13 cellular contexts compared by ENCODE assay signal in genomic region chr7:142231716-142232115, GRCh38. TPM values are rescaled to one million over a fixed set of nuclear protein-coding genes. Genes with fewer than 3 reads are reported as not detected.
A peak's percentile ranks its signal among the peaks of the same experiment; 100 is the strongest.
DNase-seq lines count a peak whose midpoint lies in the region; ATAC-seq and TF ChIP-seq lines count a peak whose summit lies in the region.
"Had no signal": no experiment of that assay in that cellular context is flagged by ENCODE, and none has a peak within 500 bp of the region (broad histone marks: within the 10 kb centered on the region; RNA-seq: fewer than 3 reads in every experiment).

No MANE protein-coding gene starts in this region.

- no peaks in the 10 kb centered on the region for H3K4me1 Mint-ChIP-seq in neural crest cell
- no peaks in the 10 kb centered on the region for H3K4me1 Mint-ChIP-seq in activated naive CD4-positive, alpha-beta T cell treated with anti-CD3 and anti-CD28 coated beads, Interleukin-2, amount 10 ng/mL, durations not matched to agents 7 days and 5 days
- H3K4me1 Mint-ChIP-seq: naive B cell had no signal

- H3K27me3 Mint-ChIP-seq in neural crest cell (ENCODE audit: low read depth), result peaks cover 33% of the 10 kb centered on the region
- H3K27me3 Mint-ChIP-seq in activated naive CD4-positive, alpha-beta T cell treated with anti-CD3 and anti-CD28 coated beads, Interleukin-2, amount 10 ng/mL, durations not matched to agents 7 days and 5 days, result no peaks in the 10 kb centered on the region

- H3K27ac Mint-ChIP-seq in neural crest cell (ENCODE audit: unreplicated experiment), result no peak overlapping the region
- no peak overlapping the region for H3K27ac Mint-ChIP-seq in activated naive CD4-positive, alpha-beta T cell treated with anti-CD3 and anti-CD28 coated beads, Interleukin-2, amount 10 ng/mL, durations not matched to agents 7 days and 5 days
- H3K27ac Mint-ChIP-seq: naive B cell had no signal

- DNase-seq in HuH-7.5 (ENCODE audit: low spot score) (peak; percentile 26), neural crest cell (ENCODE audit: low read depth, low spot score) (peak; percentile 3), Ammon's horn (ENCODE audit: low spot score) (no peak), NCI-H1092 treated with DMSO at 0.1 percent for 48 hours (lab: John Stamatoyannopoulos, UW) (no peak)
- DNase-seq in activated naive CD4-positive, alpha-beta T cell treated with anti-CD3 and anti-CD28 coated beads, Interleukin-2, amount 10 ng/mL, durations not matched to agents 7 days and 5 days, result no peak
- DNase-seq: naive B cell; NCI-H1436 treated with DMSO at 0.1 percent for 48 hours; stimulated activated CD4-positive, alpha-beta T cell treated with anti-CD3 and anti-CD28 coated beads, Interleukin-4, amount 100 ng/mL, for 24 hours; thyroid gland had no signal

- CTCF ChIA-PET in activated naive CD4-positive, alpha-beta T cell treated with anti-CD3 and anti-CD28 coated beads, Interleukin-2, amount 10 ng/mL, durations not matched to agents 7 days and 5 days (lab: Charles Lee), result no interaction called here

- no peaks in the 10 kb centered on the region for H3K36me3 Mint-ChIP-seq in neural crest cell (ENCODE audit: low read depth)
- no peaks in the 10 kb centered on the region for H3K36me3 Mint-ChIP-seq in activated naive CD4-positive, alpha-beta T cell treated with anti-CD3 and anti-CD28 coated beads, Interleukin-2, amount 10 ng/mL, durations not matched to agents 7 days and 5 days
- H3K36me3 Mint-ChIP-seq: naive B cell had no signal

- H3K4me3 Mint-ChIP-seq in neural crest cell, result no peak overlapping the region
- H3K4me3 Mint-ChIP-seq in activated naive CD4-positive, alpha-beta T cell treated with anti-CD3 and anti-CD28 coated beads, Interleukin-2, amount 10 ng/mL, durations not matched to agents 7 days and 5 days, result no peak overlapping the region
- H3K4me3 Mint-ChIP-seq: naive B cell had no signal

- no peaks in the 10 kb centered on the region for H3K9me3 Mint-ChIP-seq in neural crest cell
- no peaks in the 10 kb centered on the region for H3K9me3 Mint-ChIP-seq in activated naive CD4-positive, alpha-beta T cell treated with anti-CD3 and anti-CD28 coated beads, Interleukin-2, amount 10 ng/mL, durations not matched to agents 7 days and 5 days

- ATAC-seq in SK-N-SH treated with all-trans-retinoic acid at 6 μM for 48 hours, result peak; percentile 92
- ATAC-seq: gastroesophageal sphincter had no signal

- TF ChIP-seq CTCF in GM12873 (IDR thresholded peaks at IDR 0.05; ENCODE audit: insufficient read depth, low read depth, low read length, missing control alignments) (peak; percentile 34), neural crest cell (conservative IDR thresholded peaks at IDR 0.05) (peak; percentile 29)

TF ChIP-seq in SK-N-SH treated with all-trans-retinoic acid at 6 μM for 48 hours, 23 proteins besides CTCF, POLR2A, EP300 and RAD21:
- TF ChIP-seq ZNF565 (CRISPR knock-in tag; conservative IDR thresholded peaks at IDR 0.05; ENCODE audit: low read depth), result no peak
- no peak for TF ChIP-seq ZC3H10 (CRISPR knock-in tag; IDR thresholded peaks at IDR 0.05)
- no peak for TF ChIP-seq TSHZ2 (CRISPR knock-in tag; IDR thresholded peaks at IDR 0.05)
- TF ChIP-seq TOX (CRISPR knock-in tag; IDR thresholded peaks at IDR 0.05; ENCODE audit: borderline replicate concordance), result no peak
- TF ChIP-seq GLIS3 (CRISPR knock-in tag; IDR thresholded peaks at IDR 0.05), result no peak
- TF ChIP-seq ISL1 (CRISPR knock-in tag; IDR thresholded peaks at IDR 0.05), result no peak
- no peak for TF ChIP-seq RARB (CRISPR knock-in tag; IDR thresholded peaks at IDR 0.05)
- no peak for TF ChIP-seq CREB5 (CRISPR knock-in tag; IDR thresholded peaks at IDR 0.05; ENCODE audit: low read depth)
- TF ChIP-seq BACH2 (CRISPR knock-in tag; IDR thresholded peaks at IDR 0.05; ENCODE audit: borderline replicate concordance), result no peak
TF ChIP-seq in SK-N-SH treated with all-trans-retinoic acid at 6 μM for 48 hours: peak in this region for 0.

RNA-seq across cellular contexts. Expression of gene PRSS58, which starts 26.1 kb away (rescaled TPM):
- not detected in 2 replicates for total RNA-seq in neural crest cell
- total RNA-seq: chondrocyte, gastroesophageal sphincter, thyroid gland had no signal

Comparison
In these comparisons a context has a peak if more than half of its experiments do, and no peak if none do; other contexts are left out.
1. DNase-seq: peak in HuH-7.5 (single experiment) and neural crest cell (single experiment); none in Ammon's horn (single experiment), activated naive CD4-positive, alpha-beta T cell treated with anti-CD3 and anti-CD28 coated beads, Interleukin-2, amount 10 ng/mL, durations not matched to agents 7 days and 5 days (single experiment) and NCI-H1092 treated with DMSO at 0.1 percent for 48 hours (single experiment).